Comparison of ENCODE assay signal across 1 cellular context in the genomic region with DNA sequence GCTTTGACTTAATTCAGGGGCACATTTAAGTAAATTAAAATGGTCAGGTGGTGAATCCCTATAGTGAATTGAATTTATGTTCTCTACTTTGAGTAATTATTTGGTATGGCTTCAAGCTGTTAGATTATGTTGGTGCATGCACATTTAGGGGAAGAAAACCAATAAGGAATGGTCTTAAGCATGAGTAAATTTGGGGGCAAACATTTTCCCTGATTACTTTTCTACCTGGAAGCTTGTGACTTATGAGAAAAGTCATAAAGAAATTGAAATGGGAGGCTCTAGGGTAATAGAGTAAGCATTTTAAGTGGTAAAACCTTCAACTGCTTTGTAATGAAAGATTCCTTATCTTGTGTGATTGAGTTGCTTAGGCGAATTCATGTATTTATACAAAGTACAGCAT.
TF ChIP-seq lines count a peak whose summit lies in the region.

No MANE protein-coding gene starts in this region.

TF ChIP-seq in GM23338, 12 proteins besides CTCF, POLR2A, EP300 and RAD21:
- TF ChIP-seq, protein P1, sequence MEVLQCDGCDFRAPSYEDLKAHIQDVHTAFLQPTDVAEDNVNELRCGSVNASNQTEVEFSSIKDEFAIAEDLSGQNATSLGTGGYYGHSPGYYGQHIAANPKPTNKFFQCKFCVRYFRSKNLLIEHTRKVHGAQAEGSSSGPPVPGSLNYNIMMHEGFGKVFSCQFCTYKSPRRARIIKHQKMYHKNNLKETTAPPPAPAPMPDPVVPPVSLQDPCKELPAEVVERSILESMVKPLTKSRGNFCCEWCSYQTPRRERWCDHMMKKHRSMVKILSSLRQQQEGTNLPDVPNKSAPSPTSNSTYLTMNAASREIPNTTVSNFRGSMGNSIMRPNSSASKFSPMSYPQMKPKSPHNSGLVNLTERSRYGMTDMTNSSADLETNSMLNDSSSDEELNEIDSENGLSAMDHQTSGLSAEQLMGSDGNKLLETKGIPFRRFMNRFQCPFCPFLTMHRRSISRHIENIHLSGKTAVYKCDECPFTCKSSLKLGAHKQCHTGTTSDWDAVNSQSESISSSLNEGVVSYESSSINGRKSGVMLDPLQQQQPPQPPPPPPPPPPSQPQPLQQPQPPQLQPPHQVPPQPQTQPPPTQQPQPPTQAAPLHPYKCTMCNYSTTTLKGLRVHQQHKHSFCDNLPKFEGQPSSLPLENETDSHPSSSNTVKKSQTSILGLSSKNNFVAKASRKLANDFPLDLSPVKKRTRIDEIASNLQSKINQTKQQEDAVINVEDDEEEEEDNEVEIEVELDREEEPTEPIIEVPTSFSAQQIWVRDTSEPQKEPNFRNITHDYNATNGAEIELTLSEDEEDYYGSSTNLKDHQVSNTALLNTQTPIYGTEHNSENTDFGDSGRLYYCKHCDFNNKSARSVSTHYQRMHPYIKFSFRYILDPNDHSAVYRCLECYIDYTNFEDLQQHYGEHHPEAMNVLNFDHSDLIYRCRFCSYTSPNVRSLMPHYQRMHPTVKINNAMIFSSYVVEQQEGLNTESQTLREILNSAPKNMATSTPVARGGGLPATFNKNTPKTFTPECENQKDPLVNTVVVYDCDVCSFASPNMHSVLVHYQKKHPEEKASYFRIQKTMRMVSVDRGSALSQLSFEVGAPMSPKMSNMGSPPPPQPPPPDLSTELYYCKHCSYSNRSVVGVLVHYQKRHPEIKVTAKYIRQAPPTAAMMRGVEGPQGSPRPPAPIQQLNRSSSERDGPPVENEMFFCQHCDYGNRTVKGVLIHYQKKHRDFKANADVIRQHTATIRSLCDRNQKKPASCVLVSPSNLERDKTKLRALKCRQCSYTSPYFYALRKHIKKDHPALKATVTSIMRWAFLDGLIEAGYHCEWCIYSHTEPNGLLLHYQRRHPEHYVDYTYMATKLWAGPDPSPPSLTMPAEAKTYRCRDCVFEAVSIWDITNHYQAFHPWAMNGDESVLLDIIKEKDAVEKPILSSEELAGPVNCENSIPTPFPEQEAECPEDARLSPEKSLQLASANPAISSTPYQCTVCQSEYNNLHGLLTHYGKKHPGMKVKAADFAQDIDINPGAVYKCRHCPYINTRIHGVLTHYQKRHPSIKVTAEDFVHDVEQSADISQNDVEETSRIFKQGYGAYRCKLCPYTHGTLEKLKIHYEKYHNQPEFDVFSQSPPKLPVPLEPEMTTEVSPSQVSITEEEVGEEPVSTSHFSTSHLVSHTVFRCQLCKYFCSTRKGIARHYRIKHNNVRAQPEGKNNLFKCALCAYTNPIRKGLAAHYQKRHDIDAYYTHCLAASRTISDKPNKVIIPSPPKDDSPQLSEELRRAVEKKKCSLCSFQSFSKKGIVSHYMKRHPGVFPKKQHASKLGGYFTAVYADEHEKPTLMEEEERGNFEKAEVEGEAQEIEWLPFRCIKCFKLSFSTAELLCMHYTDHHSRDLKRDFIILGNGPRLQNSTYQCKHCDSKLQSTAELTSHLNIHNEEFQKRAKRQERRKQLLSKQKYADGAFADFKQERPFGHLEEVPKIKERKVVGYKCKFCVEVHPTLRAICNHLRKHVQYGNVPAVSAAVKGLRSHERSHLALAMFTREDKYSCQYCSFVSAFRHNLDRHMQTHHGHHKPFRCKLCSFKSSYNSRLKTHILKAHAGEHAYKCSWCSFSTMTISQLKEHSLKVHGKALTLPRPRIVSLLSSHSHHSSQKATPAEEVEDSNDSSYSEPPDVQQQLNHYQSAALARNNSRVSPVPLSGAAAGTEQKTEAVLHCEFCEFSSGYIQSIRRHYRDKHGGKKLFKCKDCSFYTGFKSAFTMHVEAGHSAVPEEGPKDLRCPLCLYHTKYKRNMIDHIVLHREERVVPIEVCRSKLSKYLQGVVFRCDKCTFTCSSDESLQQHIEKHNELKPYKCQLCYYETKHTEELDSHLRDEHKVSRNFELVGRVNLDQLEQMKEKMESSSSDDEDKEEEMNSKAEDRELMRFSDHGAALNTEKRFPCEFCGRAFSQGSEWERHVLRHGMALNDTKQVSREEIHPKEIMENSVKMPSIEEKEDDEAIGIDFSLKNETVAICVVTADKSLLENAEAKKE (CRISPR knock-in tag; IDR thresholded peaks at IDR 0.05) = no peak
TF ChIP-seq in GM23338: peak in this region for 0.
